ENCODE assay signal across 10 cellular contexts in genomic region chr11:35549787-35550186, GRCh38.
DNase-seq lines count a peak whose midpoint lies in the region; ATAC-seq and TF ChIP-seq lines count a peak whose summit lies in the region.
"Had no signal": no experiment of that assay in that cellular context is flagged by ENCODE, and none has a peak within 500 bp of the region (broad histone marks: within the 10 kb centered on the region; RNA-seq: fewer than 3 reads in every experiment).

No MANE protein-coding gene starts in this region.

- no peak overlapping the region for H3K4me3 ChIP-seq in adipocyte (ENCODE audit: low read length)
- H3K4me3 ChIP-seq: SK-N-MC had no signal

- DNase-seq in AG09319 (ENCODE audit: extremely low read depth, low read depth): peak; percentile 76
- DNase-seq in HS-27A (ENCODE audit: low read depth): peak; percentile 92
- DNase-seq in adipocyte (ENCODE audit: low read depth): peak; percentile 91
- DNase-seq in left kidney (ENCODE audit: low read depth, low spot score): peak; percentile 73
- DNase-seq in CD1c-positive myeloid dendritic cell (ENCODE audit: extremely low spot score): no peak
- no peak for DNase-seq in Ammon's horn (ENCODE audit: low spot score)
- DNase-seq: naive thymus-derived CD8-positive, alpha-beta T cell had no signal

- ATAC-seq in GM19023 (IDR thresholded peaks at IDR 0.05; ENCODE audit: unreplicated experiment) (no peak), HG02938 (IDR thresholded peaks at IDR 0.05; ENCODE audit: unreplicated experiment) (no peak)
- ATAC-seq: naive thymus-derived CD8-positive, alpha-beta T cell had no signal

- H3K36me3 ChIP-seq in adipocyte (ENCODE audit: control insufficient read depth, insufficient read depth, low read length, severe bottlenecking): no peaks in the 10 kb centered on the region

- no peaks in the 10 kb centered on the region for H3K27me3 ChIP-seq in adipocyte (replicated peaks; ENCODE audit: control insufficient read depth, insufficient read depth, low read length)

- no peaks in the 10 kb centered on the region for H3K9me3 ChIP-seq in adipocyte (ENCODE audit: control insufficient read depth, low read length)

- peaks cover 12% of the 10 kb centered on the region for H3K4me1 ChIP-seq in adipocyte (ENCODE audit: control insufficient read depth, insufficient read depth, low read length)

- TF ChIP-seq CTCF in AG09319 (IDR thresholded peaks at IDR 0.05; ENCODE audit: low read depth, low read length): no peak

- no peak overlapping the region for H3K9ac ChIP-seq in adipocyte (ENCODE audit: low read length)

Comparison
In these comparisons a context has a peak if more than half of its experiments do, and no peak if none do; other contexts are left out.
1. DNase-seq: peak in AG09319 (single experiment), HS-27A (single experiment), adipocyte (single experiment) and left kidney (single experiment); none in CD1c-positive myeloid dendritic cell (single experiment) and Ammon's horn (single experiment).